ENCODE assay signal across 16 cellular contexts in genomic region chr10:124144536-124144935, GRCh38. TPM values are rescaled to one million over a fixed set of nuclear protein-coding genes. Genes with fewer than 3 reads are reported as not detected.
DNase-seq lines count a peak whose midpoint lies in the region; ATAC-seq and TF ChIP-seq lines count a peak whose summit lies in the region.
"Had no signal": no experiment of that assay in that cellular context is flagged by ENCODE, and none has a peak within 500 bp of the region (broad histone marks: within the 10 kb centered on the region; RNA-seq: fewer than 3 reads in every experiment).

No MANE protein-coding gene starts in this region.

- H3K27ac ChIP-seq in right lobe of liver (peak overlapping the region; percentile 13 to 52 (median 52)), stomach (peak overlapping the region in 3 of 5 donors; percentile 54 to 76 (median 74))
- H3K27ac ChIP-seq: SJSA1, WERI-Rb-1 had no signal

- 49% methylated on average over 4 of the region's 9 CpGs for WGBS in right lobe of liver (ENCODE audit: insufficient coverage, low coverage, low lambda C conversion rate, missing lambda C conversion rate)
- whole genome bisulfite sequencing in stomach, 5 donors, result 33 to 57% (median 51%) methylated on average over 9 of the region's 9 CpGs

- no peak for TF ChIP-seq CTCF in activated B cell treated with CpG ODN at 0.5 μM for 24 hours (IDR thresholded peaks at IDR 0.05)
- no peak for TF ChIP-seq CTCF in right lobe of liver (IDR thresholded peaks at IDR 0.05)
- no peak for TF ChIP-seq CTCF in stomach (IDR thresholded peaks at IDR 0.05)

- H3K4me3 ChIP-seq in right lobe of liver, result no peak overlapping the region
- no peak overlapping the region for H3K4me3 ChIP-seq in stomach
- H3K4me3 ChIP-seq: SJSA1 had no signal

- no peak for TF ChIP-seq POLR2A in right lobe of liver (IDR thresholded peaks at IDR 0.05)
- no peak for TF ChIP-seq POLR2A in stomach (IDR thresholded peaks at IDR 0.05)

- CTCF ChIA-PET in activated B cell treated with CpG ODN at 0.5 μM for 24 hours (lab: Charles Lee), result no interaction called here

- H3K9me3 Mint-ChIP-seq in activated B cell treated with CpG ODN at 0.5 μM for 24 hours, result no peaks in the 10 kb centered on the region
- H3K9me3 Mint-ChIP-seq in activated naive CD8-positive, alpha-beta T cell treated with anti-CD3 and anti-CD28 coated beads, Interleukin-2, amount 50 U/mL, for 24 hours, result no peaks in the 10 kb centered on the region

- peaks cover 0 to 13% (median 0%) of the 10 kb centered on the region in 4 donors for H3K4me1 ChIP-seq in right lobe of liver
- peaks cover 0 to 22% (median 4%) of the 10 kb centered on the region in 4 donors for H3K4me1 ChIP-seq in stomach
- H3K4me1 ChIP-seq: SJSA1 had no signal

- TF ChIP-seq EP300 in stomach (IDR thresholded peaks at IDR 0.05), result no peak

- DNase-seq in NAMALWA (ENCODE audit: low spot score) (peak; percentile 44), activated B cell treated with CpG ODN at 0.5 μM for 24 hours (no peak), right lobe of liver (no peak), stomach (no peak), NCI-H1092 treated with DMSO at 0.1 percent for 48 hours (lab: John Stamatoyannopoulos, UW) (no peak)
- DNase-seq in stimulated activated CD4-positive, alpha-beta T cell treated with anti-CD3 and anti-CD28 coated beads, Interleukin-1b, Interleukin-23, amount 100 ng/mL, for 48 hours, result no peak
- no peak for DNase-seq in activated naive CD8-positive, alpha-beta T cell treated with anti-CD3 and anti-CD28 coated beads, Interleukin-2, amount 50 U/mL, for 24 hours
- DNase-seq: activated CD4-positive, alpha-beta T cell treated with anti-CD3 and anti-CD28 coated beads, Interleukin-2, amount 50 U/mL, for 4 hours; HFFc6; NCI-H1417 treated with DMSO at 0.1 percent for 48 hours; NCI-H2171 treated with DMSO at 0.1 percent for 48 hours; WERI-Rb-1 had no signal

- H3K4me3 Mint-ChIP-seq in activated B cell treated with CpG ODN at 0.5 μM for 24 hours, result peak overlapping the region; percentile 17
- H3K4me3 Mint-ChIP-seq in activated naive CD8-positive, alpha-beta T cell treated with anti-CD3 and anti-CD28 coated beads, Interleukin-2, amount 50 U/mL, for 24 hours, result no peak overlapping the region
- H3K4me3 Mint-ChIP-seq: HFFc6 had no signal

- H3K9me3 ChIP-seq in right lobe of liver, result no peaks in the 10 kb centered on the region
- H3K9me3 ChIP-seq in stomach, result peaks cover 0 to 8% (median 2%) of the 10 kb centered on the region in 4 donors

- ATAC-seq in activated B cell treated with CpG ODN at 0.5 μM for 24 hours (ENCODE audit: low read depth) (no peak), right lobe of liver (peak; percentile 14 to 37 (median 30)), HG02571 (IDR thresholded peaks at IDR 0.05; ENCODE audit: unreplicated experiment) (no peak)
- ATAC-seq in activated naive CD8-positive, alpha-beta T cell treated with anti-CD3 and anti-CD28 coated beads, Interleukin-2, amount 50 U/mL, for 24 hours, result no peak
- ATAC-seq: naive thymus-derived CD8-positive, alpha-beta T cell had no signal

- intact Hi-C loops in activated B cell treated with CpG ODN at 0.5 μM for 24 hours (cut with micrococcal nuclease) (loop anchor here (5.0 kb wide), 1 partner anchor 37 kb away; no protein-coding TSS in a partner anchor), right lobe of liver (cut with DNase I) (no loop called here), stomach (cut with DNase I; ENCODE audit: low total_unique reads) (no loop called here)

- no peaks in the 10 kb centered on the region for H3K27me3 Mint-ChIP-seq in activated B cell treated with CpG ODN at 0.5 μM for 24 hours
- H3K27me3 Mint-ChIP-seq in activated naive CD8-positive, alpha-beta T cell treated with anti-CD3 and anti-CD28 coated beads, Interleukin-2, amount 50 U/mL, for 24 hours, result peaks cover 7% of the 10 kb centered on the region

- H3K27ac Mint-ChIP-seq in activated B cell treated with CpG ODN at 0.5 μM for 24 hours, result no peak overlapping the region
- no peak overlapping the region for H3K27ac Mint-ChIP-seq in activated naive CD8-positive, alpha-beta T cell treated with anti-CD3 and anti-CD28 coated beads, Interleukin-2, amount 50 U/mL, for 24 hours
- H3K27ac Mint-ChIP-seq: HFFc6; naive thymus-derived CD8-positive, alpha-beta T cell had no signal

- no peaks in the 10 kb centered on the region for H3K36me3 ChIP-seq in right lobe of liver
- no peaks in the 10 kb centered on the region for H3K36me3 ChIP-seq in stomach
- H3K36me3 ChIP-seq: SJSA1, WERI-Rb-1 had no signal

- no peaks in the 10 kb centered on the region for H3K36me3 Mint-ChIP-seq in activated B cell treated with CpG ODN at 0.5 μM for 24 hours (ENCODE audit: low read depth)
- H3K36me3 Mint-ChIP-seq in activated naive CD8-positive, alpha-beta T cell treated with anti-CD3 and anti-CD28 coated beads, Interleukin-2, amount 50 U/mL, for 24 hours (ENCODE audit: low read depth), result no peaks in the 10 kb centered on the region

- POLR2A ChIA-PET in activated B cell treated with CpG ODN at 0.5 μM for 24 hours (lab: Charles Lee), result interaction anchor here (0.6 kb wide), 1 partner anchor 475 kb away, joined by 5 read pairs; no protein-coding TSS in a partner anchor

- H3K27me3 ChIP-seq in right lobe of liver, result no peaks in the 10 kb centered on the region
- no peaks in the 10 kb centered on the region for H3K27me3 ChIP-seq in stomach
- H3K27me3 ChIP-seq: SJSA1 had no signal

- H3K4me1 Mint-ChIP-seq in activated B cell treated with CpG ODN at 0.5 μM for 24 hours, result peaks cover 7% of the 10 kb centered on the region
- peaks cover under 1% of the 10 kb centered on the region for H3K4me1 Mint-ChIP-seq in activated naive CD8-positive, alpha-beta T cell treated with anti-CD3 and anti-CD28 coated beads, Interleukin-2, amount 50 U/mL, for 24 hours

RNA-seq across cellular contexts. Expression of gene CHST15, which starts 51.1 kb away (rescaled TPM):
- total RNA-seq in activated B cell treated with CpG ODN at 0.5 μM for 24 hours (12.1 and 13.8 TPM in 2 replicates), right lobe of liver (10 to 100 TPM in 5 of 6 experiments, 1 to 10 TPM in 1; 9.2 to 25.8 (median 11.8) TPM), stomach (10 to 100 TPM in 4 of 5 donors, 1 to 10 TPM in 1; 2.6 to 30.4 (median 22.8) TPM)
- polyA plus RNA-seq in stomach, result 1 to 10 TPM; 5.2 to 7.3 (median 5.7) TPM
- total RNA-seq: T-helper 2 cell treated with Interferon-gamma antibody and Interleukin-4, amounts not matched to agents 100 ng/mL and 5 ng/mL, for 36 hours had no signal

Comparison
In these comparisons a context has a peak if more than half of its experiments do, and no peak if none do; other contexts are left out.
1. ATAC-seq: peak in right lobe of liver (4 of 4); none in activated B cell treated with CpG ODN at 0.5 μM for 24 hours (single experiment), activated naive CD8-positive, alpha-beta T cell treated with anti-CD3 and anti-CD28 coated beads, Interleukin-2, amount 50 U/mL, for 24 hours (single experiment) and HG02571 (single experiment).